1 cellular context compared by ENCODE assay signal in the genomic region with DNA sequence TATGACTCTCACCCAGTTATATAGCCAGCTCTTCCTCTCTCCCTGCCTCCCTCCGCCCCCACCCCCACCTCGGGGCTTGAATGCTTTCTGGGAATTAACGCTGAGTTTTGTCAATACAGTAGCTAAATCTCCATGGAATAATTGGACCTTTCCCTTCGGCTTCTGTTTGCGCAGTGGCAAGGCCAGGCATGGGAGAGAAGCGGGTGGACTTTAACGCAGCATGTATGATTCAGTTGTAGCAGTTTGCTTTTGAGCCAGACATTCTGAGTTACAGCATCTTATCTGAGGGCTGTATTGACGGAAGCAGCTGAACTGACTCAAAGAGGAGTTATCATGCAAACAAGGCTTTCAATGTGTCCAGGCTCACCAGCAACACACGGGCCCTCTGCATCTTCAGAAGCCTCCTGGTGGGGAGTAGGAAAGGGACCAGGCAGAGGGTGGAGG.
TF ChIP-seq lines count a peak whose summit lies in the region.

No MANE protein-coding gene starts in this region.

TF ChIP-seq in GM23338, 12 proteins besides CTCF, POLR2A, EP300 and RAD21 (continued from another document):
- TF ChIP-seq, protein P1, sequence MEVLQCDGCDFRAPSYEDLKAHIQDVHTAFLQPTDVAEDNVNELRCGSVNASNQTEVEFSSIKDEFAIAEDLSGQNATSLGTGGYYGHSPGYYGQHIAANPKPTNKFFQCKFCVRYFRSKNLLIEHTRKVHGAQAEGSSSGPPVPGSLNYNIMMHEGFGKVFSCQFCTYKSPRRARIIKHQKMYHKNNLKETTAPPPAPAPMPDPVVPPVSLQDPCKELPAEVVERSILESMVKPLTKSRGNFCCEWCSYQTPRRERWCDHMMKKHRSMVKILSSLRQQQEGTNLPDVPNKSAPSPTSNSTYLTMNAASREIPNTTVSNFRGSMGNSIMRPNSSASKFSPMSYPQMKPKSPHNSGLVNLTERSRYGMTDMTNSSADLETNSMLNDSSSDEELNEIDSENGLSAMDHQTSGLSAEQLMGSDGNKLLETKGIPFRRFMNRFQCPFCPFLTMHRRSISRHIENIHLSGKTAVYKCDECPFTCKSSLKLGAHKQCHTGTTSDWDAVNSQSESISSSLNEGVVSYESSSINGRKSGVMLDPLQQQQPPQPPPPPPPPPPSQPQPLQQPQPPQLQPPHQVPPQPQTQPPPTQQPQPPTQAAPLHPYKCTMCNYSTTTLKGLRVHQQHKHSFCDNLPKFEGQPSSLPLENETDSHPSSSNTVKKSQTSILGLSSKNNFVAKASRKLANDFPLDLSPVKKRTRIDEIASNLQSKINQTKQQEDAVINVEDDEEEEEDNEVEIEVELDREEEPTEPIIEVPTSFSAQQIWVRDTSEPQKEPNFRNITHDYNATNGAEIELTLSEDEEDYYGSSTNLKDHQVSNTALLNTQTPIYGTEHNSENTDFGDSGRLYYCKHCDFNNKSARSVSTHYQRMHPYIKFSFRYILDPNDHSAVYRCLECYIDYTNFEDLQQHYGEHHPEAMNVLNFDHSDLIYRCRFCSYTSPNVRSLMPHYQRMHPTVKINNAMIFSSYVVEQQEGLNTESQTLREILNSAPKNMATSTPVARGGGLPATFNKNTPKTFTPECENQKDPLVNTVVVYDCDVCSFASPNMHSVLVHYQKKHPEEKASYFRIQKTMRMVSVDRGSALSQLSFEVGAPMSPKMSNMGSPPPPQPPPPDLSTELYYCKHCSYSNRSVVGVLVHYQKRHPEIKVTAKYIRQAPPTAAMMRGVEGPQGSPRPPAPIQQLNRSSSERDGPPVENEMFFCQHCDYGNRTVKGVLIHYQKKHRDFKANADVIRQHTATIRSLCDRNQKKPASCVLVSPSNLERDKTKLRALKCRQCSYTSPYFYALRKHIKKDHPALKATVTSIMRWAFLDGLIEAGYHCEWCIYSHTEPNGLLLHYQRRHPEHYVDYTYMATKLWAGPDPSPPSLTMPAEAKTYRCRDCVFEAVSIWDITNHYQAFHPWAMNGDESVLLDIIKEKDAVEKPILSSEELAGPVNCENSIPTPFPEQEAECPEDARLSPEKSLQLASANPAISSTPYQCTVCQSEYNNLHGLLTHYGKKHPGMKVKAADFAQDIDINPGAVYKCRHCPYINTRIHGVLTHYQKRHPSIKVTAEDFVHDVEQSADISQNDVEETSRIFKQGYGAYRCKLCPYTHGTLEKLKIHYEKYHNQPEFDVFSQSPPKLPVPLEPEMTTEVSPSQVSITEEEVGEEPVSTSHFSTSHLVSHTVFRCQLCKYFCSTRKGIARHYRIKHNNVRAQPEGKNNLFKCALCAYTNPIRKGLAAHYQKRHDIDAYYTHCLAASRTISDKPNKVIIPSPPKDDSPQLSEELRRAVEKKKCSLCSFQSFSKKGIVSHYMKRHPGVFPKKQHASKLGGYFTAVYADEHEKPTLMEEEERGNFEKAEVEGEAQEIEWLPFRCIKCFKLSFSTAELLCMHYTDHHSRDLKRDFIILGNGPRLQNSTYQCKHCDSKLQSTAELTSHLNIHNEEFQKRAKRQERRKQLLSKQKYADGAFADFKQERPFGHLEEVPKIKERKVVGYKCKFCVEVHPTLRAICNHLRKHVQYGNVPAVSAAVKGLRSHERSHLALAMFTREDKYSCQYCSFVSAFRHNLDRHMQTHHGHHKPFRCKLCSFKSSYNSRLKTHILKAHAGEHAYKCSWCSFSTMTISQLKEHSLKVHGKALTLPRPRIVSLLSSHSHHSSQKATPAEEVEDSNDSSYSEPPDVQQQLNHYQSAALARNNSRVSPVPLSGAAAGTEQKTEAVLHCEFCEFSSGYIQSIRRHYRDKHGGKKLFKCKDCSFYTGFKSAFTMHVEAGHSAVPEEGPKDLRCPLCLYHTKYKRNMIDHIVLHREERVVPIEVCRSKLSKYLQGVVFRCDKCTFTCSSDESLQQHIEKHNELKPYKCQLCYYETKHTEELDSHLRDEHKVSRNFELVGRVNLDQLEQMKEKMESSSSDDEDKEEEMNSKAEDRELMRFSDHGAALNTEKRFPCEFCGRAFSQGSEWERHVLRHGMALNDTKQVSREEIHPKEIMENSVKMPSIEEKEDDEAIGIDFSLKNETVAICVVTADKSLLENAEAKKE (CRISPR knock-in tag; IDR thresholded peaks at IDR 0.05), result no peak
- TF ChIP-seq NANOG (IDR thresholded peaks at IDR 0.05; ENCODE audit: borderline replicate concordance) (no peak), JUNB (IDR thresholded peaks at IDR 0.05; ENCODE audit: unreplicated experiment) (no peak), EZH2phosphoT487 (IDR thresholded peaks at IDR 0.05; ENCODE audit: unreplicated experiment) (no peak), CREB1 (CRISPR knock-in tag; IDR thresholded peaks at IDR 0.05; ENCODE audit: low read depth) (no peak)
- TF ChIP-seq, protein P2, sequence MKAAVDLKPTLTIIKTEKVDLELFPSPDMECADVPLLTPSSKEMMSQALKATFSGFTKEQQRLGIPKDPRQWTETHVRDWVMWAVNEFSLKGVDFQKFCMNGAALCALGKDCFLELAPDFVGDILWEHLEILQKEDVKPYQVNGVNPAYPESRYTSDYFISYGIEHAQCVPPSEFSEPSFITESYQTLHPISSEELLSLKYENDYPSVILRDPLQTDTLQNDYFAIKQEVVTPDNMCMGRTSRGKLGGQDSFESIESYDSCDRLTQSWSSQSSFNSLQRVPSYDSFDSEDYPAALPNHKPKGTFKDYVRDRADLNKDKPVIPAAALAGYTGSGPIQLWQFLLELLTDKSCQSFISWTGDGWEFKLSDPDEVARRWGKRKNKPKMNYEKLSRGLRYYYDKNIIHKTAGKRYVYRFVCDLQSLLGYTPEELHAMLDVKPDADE (IDR thresholded peaks at IDR 0.05), result no peak
